Comparison of ENCODE assay signal across 8 cellular contexts in the genomic region with DNA sequence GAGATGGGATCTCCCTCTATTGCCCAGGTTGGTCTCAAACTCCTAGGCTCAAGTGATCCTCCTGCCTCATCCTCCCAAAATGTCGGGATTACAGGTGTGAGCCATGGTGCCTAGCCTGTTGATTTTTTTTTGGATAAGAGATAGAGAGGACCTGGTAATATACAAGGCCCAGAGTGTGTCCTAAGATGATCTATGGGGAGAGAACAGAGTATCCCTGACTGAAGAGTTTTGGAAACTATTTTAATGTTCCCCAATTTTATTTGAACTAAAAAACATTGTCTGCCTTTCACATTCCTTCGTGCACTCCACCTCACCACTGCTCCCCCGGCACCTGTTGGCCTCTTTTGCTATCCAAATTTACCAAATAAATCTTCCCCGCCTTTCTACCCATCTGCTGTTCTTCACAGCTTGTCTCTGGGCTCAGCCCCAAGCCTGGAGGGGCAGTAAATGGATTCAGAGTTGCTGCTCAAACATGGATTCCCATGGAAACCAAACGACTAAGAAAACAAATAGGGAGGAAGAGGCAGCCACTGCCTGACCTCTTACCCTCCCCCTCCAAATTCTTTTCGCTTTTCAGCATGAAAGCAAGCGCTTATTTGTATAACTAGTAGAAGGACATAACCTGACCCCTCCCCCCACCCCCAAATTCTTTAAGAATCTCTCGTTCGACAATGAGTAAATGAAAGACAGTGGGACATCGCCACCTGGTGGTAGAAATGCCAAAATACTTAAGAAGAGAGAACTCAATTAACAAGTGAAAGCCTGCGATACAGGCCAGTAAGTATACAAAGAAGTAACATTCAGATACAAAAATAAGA. TPM values are rescaled to one million over a fixed set of nuclear protein-coding genes. Genes with fewer than 3 reads are reported as not detected.
DNase-seq lines count a peak whose midpoint lies in the region; ATAC-seq and TF ChIP-seq lines count a peak whose summit lies in the region.

No MANE protein-coding gene starts in this region.

- no peaks in the 10 kb centered on the region for H3K9me3 ChIP-seq in MM.1S (replicated peaks; ENCODE audit: insufficient read depth, low read length)
- H3K9me3 ChIP-seq in neuron (ENCODE audit: low read length) = no peaks in the 10 kb centered on the region
- no peaks in the 10 kb centered on the region for H3K9me3 ChIP-seq in stomach smooth muscle (ENCODE audit: control insufficient read depth in 2 of 2, low read length in 2 of 2)

- peak overlapping the region; percentile 60; the same call in 1 of the 2 replicates for H3K4me2 ChIP-seq in MM.1S (ENCODE audit: low read depth, low read length)

- H4K20me1 ChIP-seq in MM.1S (ENCODE audit: insufficient read depth, low read length) = no peaks in the 10 kb centered on the region

- H3F3A ChIP-seq in MM.1S (ENCODE audit: insufficient read depth, low read length) = no peaks in the 10 kb centered on the region

- H3K27ac ChIP-seq in MM.1S (ENCODE audit: low read length) (no peak overlapping the region), foreskin keratinocyte (no peak overlapping the region), stomach smooth muscle (ENCODE audit: low read length) (peak overlapping the region; percentile 82)

- peak overlapping the region; percentile 70 for H2AFZ ChIP-seq in MM.1S (ENCODE audit: low read length)
- H2AFZ ChIP-seq in neuron (ENCODE audit: low read depth, low read length) = peak overlapping the region; percentile 18

- H3K79me2 ChIP-seq in MM.1S (ENCODE audit: low read length) = no peaks in the 10 kb centered on the region

- H3K4me1 ChIP-seq in MM.1S (ENCODE audit: low read length) = no peaks in the 10 kb centered on the region
- H3K4me1 ChIP-seq in foreskin keratinocyte = no peaks in the 10 kb centered on the region
- peaks cover 15% of the 10 kb centered on the region for H3K4me1 ChIP-seq in neuron (ENCODE audit: insufficient read depth, low read length)
- peaks cover 9% of the 10 kb centered on the region for H3K4me1 ChIP-seq in stomach smooth muscle (ENCODE audit: control insufficient read depth, insufficient read depth, low read length)

- H3K4me3 ChIP-seq in MM.1S (ENCODE audit: low read length) (peak overlapping the region; percentile 37; the same call in 1 of the 2 replicates), neuron (ENCODE audit: low read length) (peak overlapping the region; percentile 31), stomach smooth muscle (ENCODE audit: low read length in 2 of 2) (peak overlapping the region; percentile 33 to 69)

- H3K27me3 ChIP-seq in MM.1S (replicated peaks; ENCODE audit: insufficient read depth, low read length) (no peaks in the 10 kb centered on the region), foreskin keratinocyte (no peaks in the 10 kb centered on the region), neuron (ENCODE audit: insufficient read depth, low read length) (no peaks in the 10 kb centered on the region), stomach smooth muscle (ENCODE audit: control insufficient read depth in 1 of 2, insufficient read depth in 2 of 2, low read length in 2 of 2) (no peaks in the 10 kb centered on the region)

- peak; percentile 50 for TF ChIP-seq CTCF in MM.1S (IDR thresholded peaks at IDR 0.05; ENCODE audit: low read length)
- TF ChIP-seq CTCF in foreskin keratinocyte (conservative IDR thresholded peaks at IDR 0.05) = peak; percentile 77

- no peaks in the 10 kb centered on the region for H3K36me3 ChIP-seq in MM.1S (replicated peaks; ENCODE audit: insufficient read depth, low read length)
- H3K36me3 ChIP-seq in neuron (ENCODE audit: insufficient read depth, low read length) = no peaks in the 10 kb centered on the region
- H3K36me3 ChIP-seq in stomach smooth muscle (ENCODE audit: control insufficient read depth in 2 of 2, insufficient read depth in 2 of 2, low read length in 2 of 2) = no peaks in the 10 kb centered on the region

- peak; percentile 72 for ATAC-seq in foreskin keratinocyte
- no peak for ATAC-seq in GM18502 (IDR thresholded peaks at IDR 0.05; ENCODE audit: poor library complexity, unreplicated experiment)

- no peaks in the 10 kb centered on the region for H3K9me2 ChIP-seq in MM.1S (replicated peaks; ENCODE audit: insufficient read depth, low read length)

- DNase-seq in GM03348 (ENCODE audit: low spot score) (peak; percentile 80), MM.1S (peak; percentile 74), SHP77 treated with DMSO at 0.1 percent for 48 hours (lab: John Stamatoyannopoulos, UW) (peak; percentile 83), foreskin keratinocyte (peak; percentile 42 to 60)
- peak; percentile 15 to 55 (median 48) for DNase-seq in activated naive CD4-positive, alpha-beta T cell (lab: John Stamatoyannopoulos, UW)

- H3K9ac ChIP-seq in MM.1S (ENCODE audit: low read length) = no peak overlapping the region
- H3K9ac ChIP-seq in stomach smooth muscle (ENCODE audit: low read length in 2 of 2) = peak overlapping the region; percentile 41 to 74

RNA-seq across cellular contexts. Expression of gene OR10G3, which starts 22.6 kb away (rescaled TPM):
- total RNA-seq in foreskin keratinocyte = not detected in 2 replicates
- polyA plus RNA-seq in foreskin keratinocyte = not detected in 2 replicates

RNA-seq across cellular contexts. Expression of gene SALL2, which starts 31.1 kb away (rescaled TPM):
- total RNA-seq in foreskin keratinocyte = 2.1 and 2.6 TPM in 2 replicates
- 1.6 and 1.8 TPM in 2 replicates for polyA plus RNA-seq in foreskin keratinocyte

RNA-seq across cellular contexts. Expression of gene METTL3, which starts 46.2 kb away (rescaled TPM):
- 49.0 and 51.7 TPM in 2 replicates for total RNA-seq in foreskin keratinocyte
- polyA plus RNA-seq in foreskin keratinocyte = 37.4 and 45.3 TPM in 2 replicates
